In the genomic region with DNA sequence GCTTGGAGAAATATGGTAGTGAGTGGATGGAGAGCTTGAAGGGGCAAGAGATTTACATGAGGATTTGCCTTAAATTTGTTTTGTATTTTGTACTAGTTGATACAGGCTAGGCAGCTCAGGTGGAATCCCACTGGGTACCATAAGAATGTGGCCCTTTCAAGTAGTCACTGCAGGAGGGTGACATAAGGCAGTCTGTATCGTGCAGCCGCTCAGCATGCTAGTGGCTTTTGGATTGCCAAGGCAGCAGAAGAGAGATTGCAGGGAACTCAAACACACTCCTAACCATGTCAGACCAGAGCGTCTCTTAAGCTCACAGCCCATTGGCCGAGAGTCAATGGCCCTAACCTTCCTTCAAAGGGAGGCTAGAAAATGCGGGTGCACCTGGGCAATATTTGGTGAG, we compare ENCODE assay signal across 26 cellular contexts.
"Had no signal": no experiment of that assay in that cellular context is flagged by ENCODE, and none has a peak within 500 bp of the region (broad histone marks: within the 10 kb centered on the region; RNA-seq: fewer than 3 reads in every experiment).

No MANE protein-coding gene starts in this region.

- DNase-seq: activated CD4-positive, alpha-beta T cell treated with anti-CD3 and anti-CD28 coated beads, Interleukin-2, amount 10 ng/mL, durations not matched to agents 24 days and 14 days; activated CD4-positive, alpha-beta T cell treated with anti-CD3 and anti-CD28 coated beads, Interleukin-2, amount 50 U/mL, for 4 hours; activated CD8-positive, alpha-beta T cell treated with anti-CD3 and anti-CD28 coated beads for 36 hours; activated gamma-delta T cell; activated naive CD4-positive, alpha-beta T cell treated with Interleukin-2 at 50 U/mL for 16 hours; activated naive CD8-positive, alpha-beta T cell treated with anti-CD3 and anti-CD28 coated beads, Interleukin-2, amount 10 ng/mL, durations not matched to agents 7 days and 5 days; activated T-cell treated with anti-CD3 and anti-CD28 coated beads, Interleukin-2, amount 50 U/mL, for 24 hours; amygdala; NCI-H1105; NCI-H1417 treated with DMSO at 0.1 percent for 48 hours; NCI-H1694; NCI-H2029; NCI-H345; NCI-H524 treated with DMSO at 0.1 percent for 48 hours; SHP77; SK-N-SH; T-cell; T-helper 17 cell; WERI-Rb-1 had no signal

- H3K27ac Mint-ChIP-seq: activated CD4-positive, alpha-beta T cell treated with anti-CD3 and anti-CD28 coated beads, Interleukin-2, amount 10 ng/mL, durations not matched to agents 24 days and 14 days; activated CD8-positive, alpha-beta T cell treated with anti-CD3 and anti-CD28 coated beads for 36 hours; activated naive CD4-positive, alpha-beta T cell treated with anti-CD3 and anti-CD28 coated beads, Interleukin-2, amount 50 U/mL, for 24 hours; activated naive CD8-positive, alpha-beta T cell treated with anti-CD3 and anti-CD28 coated beads, Interleukin-2, amount 10 ng/mL, durations not matched to agents 7 days and 5 days; activated T-cell treated with anti-CD3 and anti-CD28 coated beads, Interleukin-2, amount 50 U/mL, for 24 hours; activated T-helper 2 cell treated with anti-CD3 and anti-CD28 coated beads, Interferon-gamma antibody, Interleukin-2, Interleukin-4, amounts not matched to agents 10 μg/mL and 5 μg/mL and 100 μg/mL, durations not matched to agents 14 hours and 24 hours and 36 hours; T-cell; T-helper 17 cell had no signal

- H3K4me2 ChIP-seq: SK-N-SH had no signal

- H3K36me3 Mint-ChIP-seq: activated naive CD4-positive, alpha-beta T cell treated with anti-CD3 and anti-CD28 coated beads, Interleukin-2, amount 50 U/mL, for 24 hours; activated naive CD8-positive, alpha-beta T cell treated with anti-CD3 and anti-CD28 coated beads, Interleukin-2, amount 10 ng/mL, durations not matched to agents 7 days and 5 days; T-cell had no signal

- H3K27me3 ChIP-seq: ascending aorta, cardiac muscle cell, SJSA1 had no signal

- H3K27ac ChIP-seq: ascending aorta, cardiac muscle cell, SJSA1, WERI-Rb-1 had no signal

- H3K4me1 Mint-ChIP-seq: activated CD4-positive, alpha-beta T cell treated with anti-CD3 and anti-CD28 coated beads, Interleukin-2, amount 10 ng/mL, durations not matched to agents 24 days and 14 days; activated naive CD4-positive, alpha-beta T cell treated with anti-CD3 and anti-CD28 coated beads, Interleukin-2, amount 50 U/mL, for 24 hours; activated naive CD8-positive, alpha-beta T cell treated with anti-CD3 and anti-CD28 coated beads, Interleukin-2, amount 10 ng/mL, durations not matched to agents 7 days and 5 days; T-cell; T-helper 17 cell had no signal

- H3K9me3 Mint-ChIP-seq: activated CD4-positive, alpha-beta T cell treated with anti-CD3 and anti-CD28 coated beads, Interleukin-2, amount 10 ng/mL, durations not matched to agents 24 days and 14 days; activated CD8-positive, alpha-beta T cell treated with anti-CD3 and anti-CD28 coated beads for 36 hours; activated T-cell treated with anti-CD3 and anti-CD28 coated beads, Interleukin-2, amount 50 U/mL, for 24 hours; activated T-helper 2 cell treated with anti-CD3 and anti-CD28 coated beads, Interferon-gamma antibody, Interleukin-2, Interleukin-4, amounts not matched to agents 10 μg/mL and 5 μg/mL and 100 μg/mL, durations not matched to agents 14 hours and 24 hours and 36 hours had no signal

- H3K4me3 Mint-ChIP-seq: activated CD4-positive, alpha-beta T cell treated with anti-CD3 and anti-CD28 coated beads, Interleukin-2, amount 10 ng/mL, durations not matched to agents 24 days and 14 days; activated CD8-positive, alpha-beta T cell treated with anti-CD3 and anti-CD28 coated beads for 36 hours; activated naive CD4-positive, alpha-beta T cell treated with anti-CD3 and anti-CD28 coated beads, Interleukin-2, amount 50 U/mL, for 24 hours; activated naive CD8-positive, alpha-beta T cell treated with anti-CD3 and anti-CD28 coated beads, Interleukin-2, amount 10 ng/mL, durations not matched to agents 7 days and 5 days; activated T-cell treated with anti-CD3 and anti-CD28 coated beads, Interleukin-2, amount 50 U/mL, for 24 hours; T-cell; T-helper 17 cell had no signal

- H3K9ac ChIP-seq: SK-N-SH had no signal

- H3K4me3 ChIP-seq: ascending aorta, cardiac muscle cell, K562, SJSA1 had no signal

- H3K4me1 ChIP-seq: ascending aorta, SJSA1 had no signal

- H3K27me3 Mint-ChIP-seq: activated CD4-positive, alpha-beta T cell treated with anti-CD3 and anti-CD28 coated beads, Interleukin-2, amount 10 ng/mL, durations not matched to agents 24 days and 14 days; activated CD8-positive, alpha-beta T cell treated with anti-CD3 and anti-CD28 coated beads for 36 hours; activated naive CD8-positive, alpha-beta T cell treated with anti-CD3 and anti-CD28 coated beads, Interleukin-2, amount 10 ng/mL, durations not matched to agents 7 days and 5 days; activated T-cell treated with anti-CD3 and anti-CD28 coated beads, Interleukin-2, amount 50 U/mL, for 24 hours; T-cell; T-helper 17 cell had no signal

- H3K9me3 ChIP-seq: ascending aorta, SJSA1, SK-N-SH had no signal

- H3K36me3 ChIP-seq: ascending aorta, cardiac muscle cell, SJSA1, WERI-Rb-1 had no signal

- ATAC-seq: activated CD8-positive, alpha-beta T cell treated with anti-CD3 and anti-CD28 coated beads for 36 hours; K562; Panc1; T-cell; T-helper 17 cell had no signal
